ENCODE assay signal across 30 cellular contexts in the genomic region with DNA sequence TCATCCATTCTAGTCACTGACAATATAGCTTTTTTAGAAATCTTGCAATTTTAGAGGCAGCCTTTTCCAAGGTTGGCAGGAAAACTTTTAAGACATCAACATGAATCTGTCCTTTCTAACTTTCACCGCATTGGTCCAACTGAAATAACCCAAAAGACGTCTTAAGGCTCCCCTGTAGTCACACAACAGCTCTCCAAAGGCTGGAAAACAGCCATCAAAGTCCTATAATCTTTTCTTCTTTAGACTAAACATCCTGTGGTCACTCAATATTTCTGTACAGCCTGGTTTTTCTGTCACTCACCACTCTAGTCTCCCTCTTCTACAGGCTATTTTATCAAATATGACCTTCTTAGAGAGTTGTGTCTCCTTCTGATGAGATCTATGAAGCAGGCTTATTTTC. TPM values are rescaled to one million over a fixed set of nuclear protein-coding genes. Genes with fewer than 3 reads are reported as not detected.
A peak's percentile ranks its signal among the peaks of the same experiment; 100 is the strongest.
DNase-seq lines count a peak whose midpoint lies in the region; ATAC-seq, FAIRE-seq and TF ChIP-seq lines count a peak whose summit lies in the region.
"Had no signal": no experiment of that assay in that cellular context is flagged by ENCODE, and none has a peak within 500 bp of the region (broad histone marks: within the 10 kb centered on the region; RNA-seq: fewer than 3 reads in every experiment).

No MANE protein-coding gene starts in this region.

- peak overlapping the region; percentile 15 for H2AFZ ChIP-seq in endothelial cell of umbilical vein (ENCODE audit: low read depth, low read length)
- peak overlapping the region; percentile 35 for H2AFZ ChIP-seq in smooth muscle cell (ENCODE audit: low read depth)

- H3K4me3 ChIP-seq in endothelial cell of umbilical vein (replicated peaks in 1 of 3; ENCODE audit: insufficient read depth in 1 of 3, low read depth in 1 of 3, low read length in 3 of 3) (no peak overlapping the region), smooth muscle cell (no peak overlapping the region)
- H3K4me3 ChIP-seq: BLaER1, GM12878 had no signal

- H3K36me3 ChIP-seq in endothelial cell of umbilical vein (ENCODE audit: control insufficient read depth in 2 of 2, extremely low read depth in 1 of 2, insufficient read depth in 2 of 2, low read length in 2 of 2), result no peaks in the 10 kb centered on the region
- no peaks in the 10 kb centered on the region for H3K36me3 ChIP-seq in smooth muscle cell (ENCODE audit: low read depth)
- H3K36me3 ChIP-seq: BLaER1 had no signal

- CTCF ChIA-PET in endothelial cell of umbilical vein (lab: Charles Lee), result interaction anchor here (0.6 to 1.0 kb wide), 3 partner anchors 9 to 1062 kb away, joined by 3 to 4 read pairs (median 4); no protein-coding TSS in a partner anchor

- H3K9me3 ChIP-seq in endothelial cell of umbilical vein (replicated peaks; ENCODE audit: control insufficient read depth, insufficient read depth, low read length), result no peaks in the 10 kb centered on the region
- no peaks in the 10 kb centered on the region for H3K9me3 ChIP-seq in smooth muscle cell (replicated peaks; ENCODE audit: low read depth)
- H3K9me3 ChIP-seq: BE2C, BLaER1 had no signal

- no peaks in the 10 kb centered on the region for H3K27me3 ChIP-seq in endothelial cell of umbilical vein (ENCODE audit: control insufficient read depth in 2 of 2, insufficient read depth in 2 of 2, low read length in 2 of 2)
- no peaks in the 10 kb centered on the region for H3K27me3 ChIP-seq in smooth muscle cell (ENCODE audit: low read depth)
- H3K27me3 ChIP-seq: BE2C, BLaER1 had no signal

- H3K4me2 ChIP-seq in endothelial cell of umbilical vein (ENCODE audit: insufficient read depth, low read length), result no peak overlapping the region
- H3K4me2 ChIP-seq in smooth muscle cell, result no peak overlapping the region
- H3K4me2 ChIP-seq: BLaER1 had no signal

- WGBS in smooth muscle cell (ENCODE audit: low lambda C conversion rate), result 36% methylated on average over 2 of the region's 2 CpGs

- no peak for ATAC-seq in natural killer cell
- ATAC-seq in natural killer cell treated with Interleukin-12 subunit alpha and Interleukin-12 subunit beta and Interleukin-15 and Interleukin-18, amount 100 ng/mL, for 72 hours, result no peak
- ATAC-seq: GM12878 had no signal

- no peaks in the 10 kb centered on the region for H3F3A ChIP-seq in smooth muscle cell (ENCODE audit: low read depth)

- no TSS peak for BruUV-seq in endothelial cell of umbilical vein (replicated peaks; lab: Mats Ljungman, UMichigan)

- H3K4me1 Mint-ChIP-seq in natural killer cell (peaks cover 45 to 47% of the 10 kb centered on the region in 2 donors), mesothelial cell of epicardium (peaks cover 24% of the 10 kb centered on the region)
- H3K4me1 Mint-ChIP-seq in natural killer cell treated with Interleukin-12 subunit alpha and Interleukin-12 subunit beta and Interleukin-15 and Interleukin-18, amount 100 ng/mL, for 72 hours (ENCODE audit: low read depth in 2 of 2), result peaks cover 4 to 13% of the 10 kb centered on the region in 2 donors
- H3K4me1 Mint-ChIP-seq: CD4-positive, alpha-beta memory T cell had no signal

- H3K36me3 Mint-ChIP-seq in natural killer cell, result no peaks in the 10 kb centered on the region
- no peaks in the 10 kb centered on the region for H3K36me3 Mint-ChIP-seq in natural killer cell treated with Interleukin-12 subunit alpha and Interleukin-12 subunit beta and Interleukin-15 and Interleukin-18, amount 100 ng/mL, for 72 hours
- no peaks in the 10 kb centered on the region for H3K36me3 Mint-ChIP-seq in mesothelial cell of epicardium
- H3K36me3 Mint-ChIP-seq: CD14-positive monocyte; CD4-positive, alpha-beta memory T cell; CD4-positive, CD25-positive, alpha-beta regulatory T cell had no signal

- H3K9me3 Mint-ChIP-seq in natural killer cell, result no peaks in the 10 kb centered on the region
- H3K9me3 Mint-ChIP-seq in natural killer cell treated with Interleukin-12 subunit alpha and Interleukin-12 subunit beta and Interleukin-15 and Interleukin-18, amount 100 ng/mL, for 72 hours, result no peaks in the 10 kb centered on the region
- no peaks in the 10 kb centered on the region for H3K9me3 Mint-ChIP-seq in mesothelial cell of epicardium
- H3K9me3 Mint-ChIP-seq: CD4-positive, alpha-beta memory T cell; CD4-positive, CD25-positive, alpha-beta regulatory T cell; CD8-positive, alpha-beta memory T cell had no signal

- no peak for DNase-seq in natural killer cell
- DNase-seq in natural killer cell treated with Interleukin-12 subunit alpha and Interleukin-12 subunit beta and Interleukin-15 and Interleukin-18, amount 100 ng/mL, for 72 hours (ENCODE audit: low spot score), result no peak
- no peak for DNase-seq in endothelial cell of umbilical vein (ENCODE audit: low read depth, low spot score)
- no peak for DNase-seq in smooth muscle cell (lab: John Stamatoyannopoulos, UW; ENCODE audit: unreplicated experiment)
- no peak for DNase-seq in stimulated activated CD4-positive, alpha-beta T cell treated with anti-CD3 and anti-CD28 coated beads, Interleukin-4, amount 100 ng/mL, for 1 hour
- no peak for DNase-seq in SKM-1 treated with dmso at 0.1 percent for 144 hours (lab: John Stamatoyannopoulos, UW; ENCODE audit: unreplicated experiment)
- DNase-seq in mesothelial cell of epicardium (ENCODE audit: low spot score in 2 of 2, unreplicated experiment in 2 of 2), result no peak
- DNase-seq: 8988T; ACHN; BE2C; C1 segment of cervical spinal cord; CD4-positive, alpha-beta memory T cell; CD4-positive, CD25-positive, alpha-beta regulatory T cell; CD8-positive, alpha-beta memory T cell; COR-L47; DMS 273 treated with DMSO at 0.1 percent for 48 hours; DMS153; DMS79; DND-41; EL; GDM1 had no signal

- dilution Hi-C loops in endothelial cell of umbilical vein (cut with MboI; ENCODE audit: extremely low pct_ligation_motif_present, low sequenced_read_pairs), result no loop called here

- no peaks in the 10 kb centered on the region for H3K9me1 ChIP-seq in endothelial cell of umbilical vein (replicated peaks; ENCODE audit: control insufficient read depth, extremely low read depth, insufficient read depth, low read length)

- FAIRE-seq in endothelial cell of umbilical vein (lab: Jason Lieb, UNC), result no peak
- FAIRE-seq: A204.1, GM12878, GM12892, GM18507 had no signal

- H3K4me1 ChIP-seq in endothelial cell of umbilical vein (ENCODE audit: control insufficient read depth, extremely low read depth, insufficient read depth, low read length) (peaks cover 50% of the 10 kb centered on the region), smooth muscle cell (ENCODE audit: low read depth) (peaks cover 9% of the 10 kb centered on the region)
- H3K4me1 ChIP-seq: BE2C had no signal

- H4K20me1 ChIP-seq in endothelial cell of umbilical vein (replicated peaks; ENCODE audit: control insufficient read depth, extremely low read depth, insufficient read depth, low read length) (no peaks in the 10 kb centered on the region), smooth muscle cell (ENCODE audit: low read depth) (no peaks in the 10 kb centered on the region)
- H4K20me1 ChIP-seq: BLaER1 had no signal

- H3K27ac ChIP-seq in VCaP, result peak overlapping the region; percentile 62
- no peak overlapping the region for H3K27ac ChIP-seq in endothelial cell of umbilical vein (ENCODE audit: insufficient read depth, low read depth, low read length)
- peak overlapping the region; percentile 20 for H3K27ac ChIP-seq in smooth muscle cell (ENCODE audit: low read depth)
- H3K27ac ChIP-seq: BLaER1 had no signal

- TF ChIP-seq POLR2A in endothelial cell of umbilical vein (IDR thresholded peaks at IDR 0.05; ENCODE audit: low read depth, low read length), result no peak

- H3K79me2 ChIP-seq in endothelial cell of umbilical vein (ENCODE audit: control insufficient read depth, insufficient read depth, low read length) (peaks cover 9% of the 10 kb centered on the region), smooth muscle cell (ENCODE audit: low read depth) (no peaks in the 10 kb centered on the region)

- no peaks in the 10 kb centered on the region for H3K27me3 Mint-ChIP-seq in natural killer cell (ENCODE audit: low read depth in 2 of 2)
- no peaks in the 10 kb centered on the region for H3K27me3 Mint-ChIP-seq in natural killer cell treated with Interleukin-12 subunit alpha and Interleukin-12 subunit beta and Interleukin-15 and Interleukin-18, amount 100 ng/mL, for 72 hours
- H3K27me3 Mint-ChIP-seq in mesothelial cell of epicardium (ENCODE audit: low read depth), result no peaks in the 10 kb centered on the region

- POLR2A ChIA-PET in endothelial cell of umbilical vein (lab: Charles Lee), result no interaction called here

- TF ChIP-seq CTCF in natural killer cell (IDR thresholded peaks at IDR 0.05), result no peak
- no peak for TF ChIP-seq CTCF in VCaP (conservative IDR thresholded peaks at IDR 0.05)
- no peak for TF ChIP-seq CTCF in endothelial cell of umbilical vein (IDR thresholded peaks at IDR 0.05; ENCODE audit: extremely low read depth in 1 of 2, insufficient read depth in 1 of 2, low read depth in 1 of 2, low read length in 2 of 2)
- TF ChIP-seq CTCF in smooth muscle cell (IDR thresholded peaks at IDR 0.05; ENCODE audit: borderline replicate concordance, insufficient read depth, poor library complexity, severe bottlenecking), result no peak
- TF ChIP-seq CTCF in mesothelial cell of epicardium (IDR thresholded peaks at IDR 0.05; ENCODE audit: unreplicated experiment), result no peak

- H3K27ac Mint-ChIP-seq in natural killer cell (peak overlapping the region; percentile 14 to 63), mesothelial cell of epicardium (no peak overlapping the region)
- no peak overlapping the region for H3K27ac Mint-ChIP-seq in natural killer cell treated with Interleukin-12 subunit alpha and Interleukin-12 subunit beta and Interleukin-15 and Interleukin-18, amount 100 ng/mL, for 72 hours
- H3K27ac Mint-ChIP-seq: CD14-positive monocyte; CD4-positive, alpha-beta memory T cell; CD4-positive, CD25-positive, alpha-beta regulatory T cell; CD8-positive, alpha-beta memory T cell had no signal

- intact Hi-C loops in natural killer cell (cut with micrococcal nuclease) (loop anchor here (10.0 kb wide), 1 partner anchor 47 kb away; no protein-coding TSS in a partner anchor), endothelial cell of umbilical vein (cut with micrococcal nuclease) (no loop called here)

- no peak overlapping the region for H3K4me3 Mint-ChIP-seq in natural killer cell
- no peak overlapping the region for H3K4me3 Mint-ChIP-seq in natural killer cell treated with Interleukin-12 subunit alpha and Interleukin-12 subunit beta and Interleukin-15 and Interleukin-18, amount 100 ng/mL, for 72 hours
- no peak overlapping the region for H3K4me3 Mint-ChIP-seq in mesothelial cell of epicardium
- H3K4me3 Mint-ChIP-seq: CD14-positive monocyte; CD4-positive, alpha-beta memory T cell; CD4-positive, CD25-positive, alpha-beta regulatory T cell; CD8-positive, alpha-beta memory T cell had no signal

- no peak overlapping the region for H3K9ac ChIP-seq in endothelial cell of umbilical vein (replicated peaks; ENCODE audit: extremely low read depth, insufficient read depth, low read length)
- no peak overlapping the region for H3K9ac ChIP-seq in smooth muscle cell (ENCODE audit: low read depth)
- H3K9ac ChIP-seq: BLaER1 had no signal

RNA-seq across cellular contexts. Expression of a gene that starts 4.5 kb away (rescaled TPM):
- total RNA-seq in natural killer cell (1 to 10 TPM; 2.3 to 7.8 (median 5.5) TPM), endothelial cell of umbilical vein (150 and 151 TPM in 2 replicates), smooth muscle cell (0.58 and 7.3 TPM in 2 replicates), mesothelial cell of epicardium (1.7 to 2.2 TPM (median 1.9 TPM) in 3 replicates)
- total RNA-seq in natural killer cell treated with Interleukin-12 subunit alpha and Interleukin-12 subunit beta and Interleukin-15 and Interleukin-18, amount 100 ng/mL, for 72 hours, result under 1 TPM; 0.31 to 0.52 TPM
- polyA plus RNA-seq in endothelial cell of umbilical vein (64.1 and 66.4 TPM in 2 replicates), smooth muscle cell (0.56 and 0.76 TPM in 2 replicates)
- polyA plus RNA-seq in endothelial cell of umbilical vein (2011; cell fraction: cytosol; rRNA removed), result 46.2 and 51.4 TPM in 2 replicates
- 231 and 235 TPM in 2 replicates for polyA plus RNA-seq in endothelial cell of umbilical vein (2011; cell fraction: nucleus; rRNA removed)
- 45.3 and 57.4 TPM in 2 replicates for polyA plus RNA-seq in endothelial cell of umbilical vein (2012)
- 454 and 506 TPM in 2 replicates for polyA minus RNA-seq in endothelial cell of umbilical vein
- 0.82 TPM for polyA minus RNA-seq in endothelial cell of umbilical vein (2011; cell fraction: cytosol; rRNA and poly(A)+ RNA removed)
- 485 and 688 TPM in 2 replicates for polyA minus RNA-seq in endothelial cell of umbilical vein (2011; cell fraction: nucleus; rRNA and poly(A)+ RNA removed)
- total RNA-seq: A673; CD4-positive, alpha-beta memory T cell; CD4-positive, CD25-positive, alpha-beta regulatory T cell; CD8-positive, alpha-beta memory T cell; G401 had no signal
- polyA plus RNA-seq: CD14-positive monocyte; CD4-positive, alpha-beta memory T cell; CD4-positive, CD25-positive, alpha-beta regulatory T cell; CD8-positive, alpha-beta memory T cell had no signal

Comparison
In these comparisons a context has a peak if more than half of its experiments do, and no peak if none do; other contexts are left out.
1. H3K27ac Mint-ChIP-seq: peak in natural killer cell (2 of 2); none in natural killer cell treated with Interleukin-12 subunit alpha and Interleukin-12 subunit beta and Interleukin-15 and Interleukin-18, amount 100 ng/mL, for 72 hours (0 of 2) and mesothelial cell of epicardium (single experiment).
2. RNA of a gene that starts 4.5 kb away (total RNA-seq): 150 to 151 TPM in endothelial cell of umbilical vein; 0.58 to 7.3 TPM in smooth muscle cell, 2.3 to 7.8 TPM in natural killer cell, 1.7 to 2.2 TPM in mesothelial cell of epicardium and 0.31 to 0.52 TPM in natural killer cell treated with Interleukin-12 subunit alpha and Interleukin-12 subunit beta and Interleukin-15 and Interleukin-18, amount 100 ng/mL, for 72 hours; every median in the first group is over 10 times any median in the second.